ENCODE assay signal across 16 cellular contexts in genomic region chr11:93216511-93217121, GRCh38.
DNase-seq lines count a peak whose midpoint lies in the region; TF ChIP-seq lines count a peak whose summit lies in the region.
"Had no signal": no experiment of that assay in that cellular context is flagged by ENCODE, and none has a peak within 500 bp of the region (broad histone marks: within the 10 kb centered on the region; RNA-seq: fewer than 3 reads in every experiment).

No MANE protein-coding gene starts in this region.

- no peaks in the 10 kb centered on the region for H3K9me3 Mint-ChIP-seq in nephron progenitor cell

- H3K27me3 Mint-ChIP-seq in nephron progenitor cell (ENCODE audit: low read depth, poor library complexity): peaks cover 4% of the 10 kb centered on the region

- H3K27ac ChIP-seq in caudate nucleus (ENCODE audit: low read depth, low read length): no peak overlapping the region
- H3K27ac ChIP-seq: GM23248, sigmoid colon had no signal

- H3K4me3 Mint-ChIP-seq in nephron progenitor cell: no peak overlapping the region

- DNase-seq in DMS79 treated with DMSO at 0.1 percent for 48 hours (lab: John Stamatoyannopoulos, UW): peak; percentile 100
- peak; percentile 97 for DNase-seq in NCI-H2029 (lab: John Stamatoyannopoulos, UW)
- peak; percentile 97 for DNase-seq in NCI-H748 treated with DMSO at 0.1 percent for 48 hours (lab: John Stamatoyannopoulos, UW)
- DNase-seq in nephron progenitor cell: no peak
- DNase-seq in C1 segment of cervical spinal cord (lab: John Stamatoyannopoulos, UW): no peak
- DNase-seq in NCI-H1048 (lab: John Stamatoyannopoulos, UW): no peak
- no peak for DNase-seq in caudate nucleus (lab: John Stamatoyannopoulos, UW)
- no peak for DNase-seq in NCI-H524 treated with DMSO at 0.1 percent for 48 hours (lab: John Stamatoyannopoulos, UW)
- DNase-seq: amygdala; GM23248; MG63; nucleus accumbens; PC-3; sigmoid colon; stimulated activated CD4-positive, alpha-beta T cell treated with anti-CD3 and anti-CD28 coated beads, Interleukin-4, amount 100 ng/mL, for 4 hours; trophoblast cell had no signal

- peak overlapping the region; percentile 20 for H3K27ac Mint-ChIP-seq in nephron progenitor cell

- H3K36me3 Mint-ChIP-seq in nephron progenitor cell (ENCODE audit: low read depth): no peaks in the 10 kb centered on the region

- H3K4me1 Mint-ChIP-seq in nephron progenitor cell: peaks cover 37% of the 10 kb centered on the region

- no peak for TF ChIP-seq CTCF in nephron progenitor cell (IDR thresholded peaks at IDR 0.05)

Comparison
In these comparisons a context has a peak if more than half of its experiments do, and no peak if none do; other contexts are left out.
1. DNase-seq: peak in DMS79 treated with DMSO at 0.1 percent for 48 hours (single experiment), NCI-H2029 (single experiment) and NCI-H748 treated with DMSO at 0.1 percent for 48 hours (single experiment); none in nephron progenitor cell (single experiment), C1 segment of cervical spinal cord (0 of 14), NCI-H1048 (single experiment), caudate nucleus (0 of 61) and NCI-H524 treated with DMSO at 0.1 percent for 48 hours (single experiment).